8 cellular contexts compared by ENCODE assay signal in genomic region chr7:7641129-7641663, GRCh38. TPM values are rescaled to one million over a fixed set of nuclear protein-coding genes. Genes with fewer than 3 reads are reported as not detected.
DNase-seq lines count a peak whose midpoint lies in the region; ATAC-seq, FAIRE-seq and TF ChIP-seq lines count a peak whose summit lies in the region.

No MANE protein-coding gene starts in this region.

- ATAC-seq in HG02973 (IDR thresholded peaks at IDR 0.05; ENCODE audit: unreplicated experiment) (peak; percentile 13), HG02870 (IDR thresholded peaks at IDR 0.05; ENCODE audit: unreplicated experiment) (no peak)

- H3K4me3 ChIP-seq in A673 (ENCODE audit: low read depth, low read length, poor library complexity, severe bottlenecking) (peak overlapping the region; percentile 69), SU-DHL-6 (ENCODE audit: insufficient read depth, low read length, poor library complexity, severe bottlenecking) (peak overlapping the region; percentile 81), esophagus squamous epithelium (peak overlapping the region; percentile 55 to 94 (median 84)), neuron (ENCODE audit: low read length) (peak overlapping the region; percentile 93)

- no peak for TF ChIP-seq CTCF in A673 (conservative IDR thresholded peaks at IDR 0.05; ENCODE audit: low read depth, low read length)
- no peak for TF ChIP-seq CTCF in SU-DHL-6 (IDR thresholded peaks at IDR 0.05; ENCODE audit: insufficient read depth, low read length, poor library complexity, severe bottlenecking)
- TF ChIP-seq CTCF in esophagus squamous epithelium (IDR thresholded peaks at IDR 0.05), result no peak

- H3K9me2 ChIP-seq in SU-DHL-6 (replicated peaks; ENCODE audit: insufficient read depth, low read length), result no peaks in the 10 kb centered on the region

- DNase-seq in A673 (ENCODE audit: low spot score) (peak; percentile 27), GM12892 (ENCODE audit: insufficient read length) (peak; percentile 22), esophagus squamous epithelium (lab: John Stamatoyannopoulos, UW) (no peak), occipital lobe (lab: John Stamatoyannopoulos, UW) (no peak)

- intact Hi-C loops in A673 (cut with micrococcal nuclease; ENCODE audit: unreplicated experiment) (no loop called here), esophagus squamous epithelium (cut with DNase I) (no loop called here)

- H2AFZ ChIP-seq in SU-DHL-6 (ENCODE audit: low read depth, low read length, severe bottlenecking), result peak overlapping the region; percentile 72
- H2AFZ ChIP-seq in neuron (ENCODE audit: low read depth, low read length), result peak overlapping the region; percentile 89

- H3F3A ChIP-seq in SU-DHL-6 (ENCODE audit: insufficient read depth), result peaks cover 6% of the 10 kb centered on the region; the same call in 1 of the 2 replicates

- WGBS in esophagus squamous epithelium, 2 donors, result 4 to 5% methylated on average over 11 to 21 of the region's 22 CpGs

- H3K36me3 ChIP-seq in A673 (ENCODE audit: insufficient read depth, low read length, poor library complexity, severe bottlenecking) (peaks cover 15% of the 10 kb centered on the region), SU-DHL-6 (ENCODE audit: low read length) (peaks cover 21% of the 10 kb centered on the region), esophagus squamous epithelium (peaks cover 0 to 12% (median 0%) of the 10 kb centered on the region in 3 donors), neuron (ENCODE audit: insufficient read depth, low read length) (peaks cover 9% of the 10 kb centered on the region)

- POLR2A ChIA-PET in A673 (lab: Charles Lee; ENCODE audit: low non-redundant PET), result interaction anchor here (0.5 kb wide), 1 partner anchor 268 kb away, joined by 7 read pairs; no protein-coding TSS in a partner anchor

- CTCF ChIA-PET in A673 (lab: Charles Lee), result no interaction called here

- H3K4me1 ChIP-seq in A673 (ENCODE audit: insufficient read depth, low read length, poor library complexity, severe bottlenecking), result peaks cover 6% of the 10 kb centered on the region
- peaks cover 7 to 26% (median 14%) of the 10 kb centered on the region in 3 donors for H3K4me1 ChIP-seq in esophagus squamous epithelium
- H3K4me1 ChIP-seq in neuron (ENCODE audit: insufficient read depth, low read length), result peaks cover 19% of the 10 kb centered on the region

- peak overlapping the region; percentile 78 for H3K27ac ChIP-seq in A673 (ENCODE audit: low read depth, low read length, poor library complexity, severe bottlenecking)
- H3K27ac ChIP-seq in SU-DHL-6 (ENCODE audit: low read depth, low read length), result peak overlapping the region; percentile 46
- peak overlapping the region; percentile 93 to 98 (median 94) for H3K27ac ChIP-seq in esophagus squamous epithelium

- H3K9ac ChIP-seq in SU-DHL-6 (ENCODE audit: low read length), result peak overlapping the region; percentile 73

- BruUV-seq in A673 (replicated peaks; lab: Mats Ljungman, UMichigan), result TSS peak; percentile 57

- no peaks in the 10 kb centered on the region for H3K27me3 ChIP-seq in A673 (replicated peaks; ENCODE audit: insufficient read depth, low read depth, low read length, poor library complexity)
- H3K27me3 ChIP-seq in SU-DHL-6 (ENCODE audit: low read length), result no peaks in the 10 kb centered on the region
- H3K27me3 ChIP-seq in esophagus squamous epithelium, result no peaks in the 10 kb centered on the region
- no peaks in the 10 kb centered on the region for H3K27me3 ChIP-seq in neuron (ENCODE audit: insufficient read depth, low read length)

- no peaks in the 10 kb centered on the region for H3K9me3 ChIP-seq in A673 (ENCODE audit: low read depth, low read length, poor library complexity, severe bottlenecking)
- no peaks in the 10 kb centered on the region for H3K9me3 ChIP-seq in SU-DHL-6 (ENCODE audit: insufficient read depth, low read length)
- no peaks in the 10 kb centered on the region for H3K9me3 ChIP-seq in esophagus squamous epithelium
- peaks cover 3% of the 10 kb centered on the region for H3K9me3 ChIP-seq in neuron (ENCODE audit: low read length)

- no peaks in the 10 kb centered on the region for H4K20me1 ChIP-seq in SU-DHL-6 (ENCODE audit: low read depth, low read length)

- FAIRE-seq in GM12892 (lab: Jason Lieb, UNC), result peak; percentile 14

- TF ChIP-seq POLR2A in GM12892 (IDR thresholded peaks at IDR 0.05; ENCODE audit: low read depth, low read length) (no peak), esophagus squamous epithelium (IDR thresholded peaks at IDR 0.05) (no peak)

- H3K4me2 ChIP-seq in SU-DHL-6 (ENCODE audit: low read depth, low read length, poor library complexity, severe bottlenecking), result peak overlapping the region; percentile 67

- H3K79me2 ChIP-seq in SU-DHL-6 (ENCODE audit: insufficient read depth, low read length), result peaks cover 58% of the 10 kb centered on the region

RNA-seq across cellular contexts. Expression of gene UMAD1, which starts 0.6 kb away (rescaled TPM):
- total RNA-seq in A673 (2021) (13.3 and 13.5 TPM in 2 replicates), esophagus squamous epithelium (1 to 10 TPM; 2.5 to 7.6 (median 6.3) TPM), occipital lobe (10.9 TPM)
- 9.3 TPM for polyA plus RNA-seq in GM12892 (2012; ENCODE audit: missing spikeins)

Comparison
In these comparisons a context has a peak if more than half of its experiments do, and no peak if none do; other contexts are left out.
1. DNase-seq: peak in A673 (single experiment) and GM12892 (single experiment); none in esophagus squamous epithelium (single experiment) and occipital lobe (single experiment).
2. Peak in every context shown above with its lines, with median percentiles within 50 percentile points of each other: H3K27ac ChIP-seq and H3K4me3 ChIP-seq.